In the genomic region with DNA sequence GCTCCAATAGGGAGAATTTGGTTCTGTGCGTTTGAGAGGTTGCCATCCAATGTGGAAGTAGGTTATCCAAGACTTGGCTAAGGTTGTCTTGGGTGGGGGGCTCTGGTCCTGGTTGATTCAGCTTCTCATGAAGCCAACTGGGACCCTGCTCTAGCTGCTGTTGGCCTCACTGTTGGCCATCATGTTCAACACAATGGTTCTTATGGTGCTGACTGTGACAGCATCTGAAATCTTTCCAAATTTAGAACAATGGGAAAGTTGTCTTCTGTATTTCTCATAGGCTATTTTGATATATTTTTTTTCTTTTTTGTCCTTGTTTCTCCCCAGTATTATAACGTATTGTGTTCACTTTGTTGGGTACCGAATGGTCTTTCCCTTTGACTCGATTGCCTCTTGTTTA, we compare ENCODE assay signal across 23 cellular contexts.
DNase-seq lines count a peak whose midpoint lies in the region; TF ChIP-seq lines count a peak whose summit lies in the region.
"Had no signal": no experiment of that assay in that cellular context is flagged by ENCODE, and none has a peak within 500 bp of the region (broad histone marks: within the 10 kb centered on the region; RNA-seq: fewer than 3 reads in every experiment).

No MANE protein-coding gene starts in this region.

- H3K36me3 Mint-ChIP-seq in HFFc6 (ENCODE audit: low read depth) = no peaks in the 10 kb centered on the region

- no peaks in the 10 kb centered on the region for H3K9me3 Mint-ChIP-seq in HFFc6
- H3K9me3 Mint-ChIP-seq: GM23338 had no signal

- peaks cover 41% of the 10 kb centered on the region for H3K4me1 Mint-ChIP-seq in HFFc6 (ENCODE audit: low read depth)
- H3K4me1 Mint-ChIP-seq: GM23338 had no signal

- H3K27ac ChIP-seq in caudate nucleus (ENCODE audit: low read depth, low read length) = peak overlapping the region; percentile 93
- H3K27ac ChIP-seq: KMS-11, RWPE1, SK-N-MC had no signal

- H3K27ac Mint-ChIP-seq in HFFc6 = no peak overlapping the region
- H3K27ac Mint-ChIP-seq: CD4-positive, alpha-beta T cell; GM23338 had no signal

- no peak for TF ChIP-seq CTCF in HFFc6 (IDR thresholded peaks at IDR 0.05)

- H3K27me3 Mint-ChIP-seq in HFFc6 (ENCODE audit: insufficient read depth) = no peaks in the 10 kb centered on the region; the same call in 1 of the 2 replicates

- H3K4me3 Mint-ChIP-seq in HFFc6 = no peak overlapping the region
- H3K4me3 Mint-ChIP-seq: CD4-positive, alpha-beta T cell; GM23338 had no signal

- peak in 24 of 61 donors; percentile 1 to 52 (median 20) for DNase-seq in caudate nucleus (lab: John Stamatoyannopoulos, UW)
- DNase-seq in head of caudate nucleus = peak in 29 of 42 donors; percentile 5 to 73 (median 43)
- DNase-seq in middle frontal gyrus (ENCODE audit: extremely low spot score, low spot score) = peak; percentile 4
- no peak for DNase-seq in NCI-H146 (lab: John Stamatoyannopoulos, UW)
- no peak for DNase-seq in activated gamma-delta T cell (lab: John Stamatoyannopoulos, UW)
- no peak for DNase-seq in HFFc6
- DNase-seq in DMS79 (lab: John Stamatoyannopoulos, UW) = no peak
- DNase-seq: CD4-positive, alpha-beta T cell; COR-L47; DMS 273 treated with DMSO at 0.1 percent for 48 hours; DND-41; NCI-H1092 treated with DMSO at 0.1 percent for 48 hours; NCI-H1436 treated with DMSO at 0.1 percent for 48 hours; NCI-H2029 treated with DMSO at 0.1 percent for 48 hours; NCI-H226; NCI-H510A treated with DMSO at 0.1 percent for 48 hours; NCI-H748 treated with DMSO at 0.1 percent for 48 hours; NK-92 treated with Interleukin-12 subunit alpha and Interleukin-12 subunit beta, amount 100 ng/mL, for 24 hours; SHP77 treated with DMSO at 0.1 percent for 48 hours had no signal

- intact Hi-C loops in head of caudate nucleus (cut with DNase I) = no loop called here

Comparison
In these comparisons a context has a peak if more than half of its experiments do, and no peak if none do; other contexts are left out.
1. DNase-seq: peak in head of caudate nucleus (29 of 42) and middle frontal gyrus (single experiment); none in NCI-H146 (single experiment), activated gamma-delta T cell (single experiment), HFFc6 (single experiment) and DMS79 (single experiment).